In genomic region chr10:131403936-131404335, GRCh38 we compare ENCODE assay signal across 5 cellular contexts.
"Had no signal": no experiment of that assay in that cellular context is flagged by ENCODE, and none has a peak within 500 bp of the region (broad histone marks: within the 10 kb centered on the region; RNA-seq: fewer than 3 reads in every experiment).

No MANE protein-coding gene starts in this region.

- H3K27ac Mint-ChIP-seq: GM23338, H9, HFFc6 had no signal

- H3K4me3 Mint-ChIP-seq: GM23338, H9, HFFc6 had no signal

- H3K4me2 ChIP-seq: GM23338 had no signal

- H2AFZ ChIP-seq: GM23338 had no signal

- H3K4me3 ChIP-seq: GM23338 had no signal

- DNase-seq: H9, HFFc6, IMR-90 had no signal

- ATAC-seq: GM23338, HCT116 had no signal

- H3K9me3 Mint-ChIP-seq: H9 had no signal

- H3K4me1 Mint-ChIP-seq: GM23338 had no signal
